In the genomic region with DNA sequence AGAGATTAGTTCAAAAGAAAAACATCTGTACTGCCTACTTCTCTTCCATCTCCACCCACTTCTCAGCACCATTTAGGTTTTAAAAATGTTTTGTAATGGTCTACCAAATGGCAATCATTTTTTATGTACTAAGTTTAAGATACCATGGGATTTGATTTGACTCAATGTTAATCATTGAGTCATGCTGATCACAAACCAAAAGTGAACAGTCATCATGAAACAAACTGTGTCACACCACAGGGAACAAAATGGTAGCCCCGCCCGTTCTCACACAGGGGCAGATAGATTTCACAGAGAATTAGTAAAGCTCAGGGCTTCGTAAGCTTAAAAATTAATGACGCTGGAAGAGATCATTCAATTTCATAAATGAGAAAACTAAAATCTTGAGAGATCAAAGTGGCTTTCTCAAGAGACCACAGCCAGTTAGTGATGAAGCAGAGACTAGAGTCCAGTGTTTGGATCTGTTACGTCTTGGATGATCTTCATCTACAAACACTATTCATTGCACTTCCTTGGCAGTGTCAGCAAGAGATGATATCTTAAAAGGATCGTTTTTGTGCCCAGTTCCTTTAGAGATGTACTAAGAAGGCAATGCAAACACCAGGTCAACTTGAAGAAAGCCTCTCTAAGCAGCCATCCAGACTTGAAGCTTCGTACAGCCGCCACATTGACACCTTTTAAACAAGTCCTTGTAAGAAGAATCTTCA, we compare ENCODE assay signal across 8 cellular contexts. TPM values are rescaled to one million over a fixed set of nuclear protein-coding genes. Genes with fewer than 3 reads are reported as not detected.
DNase-seq lines count a peak whose midpoint lies in the region; ATAC-seq and TF ChIP-seq lines count a peak whose summit lies in the region.

No MANE protein-coding gene starts in this region.

- H3K36me3 Mint-ChIP-seq in stimulated activated effector memory CD8-positive, alpha-beta T cell treated with anti-CD3 and anti-CD28 coated beads, Interleukin-12 subunit alpha, Interleukin-12 subunit beta, amount 100 ng/mL, for 72 hours: no peaks in the 10 kb centered on the region
- no peaks in the 10 kb centered on the region for H3K36me3 Mint-ChIP-seq in CD4-positive, alpha-beta T cell (ENCODE audit: low read depth)

- H3K9me3 Mint-ChIP-seq in stimulated activated effector memory CD8-positive, alpha-beta T cell treated with anti-CD3 and anti-CD28 coated beads, Interleukin-12 subunit alpha, Interleukin-12 subunit beta, amount 100 ng/mL, for 72 hours: peaks cover 3% of the 10 kb centered on the region
- H3K9me3 Mint-ChIP-seq in CD4-positive, alpha-beta T cell: no peaks in the 10 kb centered on the region

- H3K27ac ChIP-seq in colonic mucosa: no peak overlapping the region
- no peak overlapping the region for H3K27ac ChIP-seq in CD4-positive, alpha-beta T cell (ENCODE audit: low read depth, low read length)

- ATAC-seq in GM21367 (IDR thresholded peaks at IDR 0.05; ENCODE audit: unreplicated experiment) (peak; percentile 81), HG03520 (IDR thresholded peaks at IDR 0.05; ENCODE audit: unreplicated experiment) (peak; percentile 76)
- peak; percentile 95 for ATAC-seq in stimulated activated effector memory CD8-positive, alpha-beta T cell treated with anti-CD3 and anti-CD28 coated beads, Interleukin-12 subunit alpha, Interleukin-12 subunit beta, amount 100 ng/mL, for 72 hours
- ATAC-seq in CD4-positive, alpha-beta T cell (ENCODE audit: poor library complexity): no peak

- H3K9ac ChIP-seq in colonic mucosa (ENCODE audit: low read depth in 2 of 2, low read length in 2 of 2): no peak overlapping the region

- POLR2A ChIA-PET in CD4-positive, alpha-beta T cell (lab: Charles Lee): no interaction called here

- TF ChIP-seq CTCF in GM06990 (IDR thresholded peaks at IDR 0.05; ENCODE audit: insufficient read depth, low read length, poor library complexity, severe bottlenecking) (no peak), colonic mucosa (IDR thresholded peaks at IDR 0.05) (no peak)
- no peak for TF ChIP-seq CTCF in CD4-positive, alpha-beta T cell (IDR thresholded peaks at IDR 0.05)

- intact Hi-C loops in colonic mucosa (cut with DNase I): loop anchor here (2.0 to 10.0 kb wide), 2 partner anchors 114 to 162 kb away; no protein-coding TSS in a partner anchor
- intact Hi-C loops in CD4-positive, alpha-beta T cell (cut with DNase I, micrococcal nuclease): loop anchor here in 1 of 2 experiments (2.0 to 5.0 kb wide), 2 partner anchors 162 to 538 kb away; no protein-coding TSS in a partner anchor

- H3K4me3 ChIP-seq in GM06990 (replicated peaks; ENCODE audit: low read depth, low read length): peak overlapping the region; percentile 23; the same call in 1 of the 2 replicates
- no peak overlapping the region for H3K4me3 ChIP-seq in colonic mucosa

- H3K4me1 Mint-ChIP-seq in stimulated activated effector memory CD8-positive, alpha-beta T cell treated with anti-CD3 and anti-CD28 coated beads, Interleukin-12 subunit alpha, Interleukin-12 subunit beta, amount 100 ng/mL, for 72 hours: peaks cover 14% of the 10 kb centered on the region
- peaks cover 10% of the 10 kb centered on the region for H3K4me1 Mint-ChIP-seq in CD4-positive, alpha-beta T cell (ENCODE audit: low read depth)

- H3K27me3 ChIP-seq in GM06990 (replicated peaks; ENCODE audit: control insufficient read depth, insufficient read depth, low read length) (no peaks in the 10 kb centered on the region), colonic mucosa (no peaks in the 10 kb centered on the region)
- H3K27me3 ChIP-seq in CD4-positive, alpha-beta T cell (ENCODE audit: control insufficient read depth, insufficient read depth, low read length): no peaks in the 10 kb centered on the region

- H3K27ac Mint-ChIP-seq in stimulated activated effector memory CD8-positive, alpha-beta T cell treated with anti-CD3 and anti-CD28 coated beads, Interleukin-12 subunit alpha, Interleukin-12 subunit beta, amount 100 ng/mL, for 72 hours: peak overlapping the region; percentile 52
- H3K27ac Mint-ChIP-seq in CD4-positive, alpha-beta T cell: no peak overlapping the region

- peak overlapping the region; percentile 28 for H3K4me3 Mint-ChIP-seq in stimulated activated effector memory CD8-positive, alpha-beta T cell treated with anti-CD3 and anti-CD28 coated beads, Interleukin-12 subunit alpha, Interleukin-12 subunit beta, amount 100 ng/mL, for 72 hours
- no peak overlapping the region for H3K4me3 Mint-ChIP-seq in CD4-positive, alpha-beta T cell

- H3K4me1 ChIP-seq in colonic mucosa: no peaks in the 10 kb centered on the region

- H3K9me3 ChIP-seq in colonic mucosa: no peaks in the 10 kb centered on the region
- peaks cover 5% of the 10 kb centered on the region for H3K9me3 ChIP-seq in CD4-positive, alpha-beta T cell (ENCODE audit: control insufficient read depth, low read length)

- DNase-seq in GM06990 (ENCODE audit: extremely low read depth, insufficient read length): peak; percentile 52
- peak; percentile 22 for DNase-seq in colonic mucosa
- DNase-seq in stimulated activated effector memory CD8-positive, alpha-beta T cell treated with anti-CD3 and anti-CD28 coated beads, Interleukin-12 subunit alpha, Interleukin-12 subunit beta, amount 100 ng/mL, for 72 hours (ENCODE audit: low spot score in 2 of 2): peak in 1 of 2 donors; percentile 67
- DNase-seq in NAMALWA (ENCODE audit: low spot score): no peak
- DNase-seq in CD4-positive, alpha-beta T cell: no peak
- DNase-seq in HuH-7.5 (ENCODE audit: low spot score): no peak

- CTCF ChIA-PET in CD4-positive, alpha-beta T cell (lab: Charles Lee): no interaction called here

- peaks cover 12% of the 10 kb centered on the region for H3K27me3 Mint-ChIP-seq in CD4-positive, alpha-beta T cell

- H3K36me3 ChIP-seq in GM06990 (ENCODE audit: control insufficient read depth, insufficient read depth, low read length): no peaks in the 10 kb centered on the region
- no peaks in the 10 kb centered on the region for H3K36me3 ChIP-seq in colonic mucosa

RNA-seq across cellular contexts. Expression of a gene that starts 33.9 kb away (rescaled TPM):
- total RNA-seq in colonic mucosa: 100 to 1,000 TPM; 134 to 138 TPM
- total RNA-seq in CD4-positive, alpha-beta T cell: 1 to 10 TPM; 4.1 to 6.5 TPM

Comparison
In these comparisons a context has a peak if more than half of its experiments do, and no peak if none do; other contexts are left out.
1. DNase-seq: peak in GM06990 (single experiment) and colonic mucosa (single experiment); none in NAMALWA (single experiment), CD4-positive, alpha-beta T cell (0 of 10) and HuH-7.5 (single experiment).
2. RNA of a gene that starts 33.9 kb away (total RNA-seq): 134 to 138 TPM in colonic mucosa; 4.1 to 6.5 TPM in CD4-positive, alpha-beta T cell; every median in the first group is over 10 times any median in the second.